In the genomic region with DNA sequence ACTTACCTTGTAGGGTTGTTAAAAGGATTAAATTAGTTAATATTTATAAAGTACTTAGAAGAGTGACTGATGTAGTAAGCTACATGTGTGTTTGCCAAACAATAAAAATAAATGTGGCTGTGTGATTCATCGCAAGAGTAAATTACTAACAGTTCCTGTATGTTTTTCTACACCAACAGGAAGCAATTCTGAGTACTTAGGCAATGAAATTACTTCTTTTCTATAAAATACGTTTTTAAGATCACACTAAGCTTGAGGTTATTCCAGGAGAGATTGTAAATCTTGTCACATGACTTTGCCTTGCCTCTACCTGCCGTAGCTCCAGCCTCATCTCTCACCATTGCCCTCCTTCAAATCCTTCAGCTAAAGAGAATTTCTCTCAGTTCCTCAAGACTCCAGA, we compare ENCODE assay signal across 1 cellular context.
TF ChIP-seq lines count a peak whose summit lies in the region.

No MANE protein-coding gene starts in this region.

TF ChIP-seq in IMR-90, 13 proteins besides CTCF, POLR2A, EP300 and RAD21:
- no peak for TF ChIP-seq MXI1 (IDR thresholded peaks at IDR 0.05; ENCODE audit: borderline replicate concordance, low read depth, low read length)
